18 cellular contexts compared by ENCODE assay signal in genomic region chr3:191238321-191238817, GRCh38. TPM values are rescaled to one million over a fixed set of nuclear protein-coding genes. Genes with fewer than 3 reads are reported as not detected.
DNase-seq lines count a peak whose midpoint lies in the region; ATAC-seq and TF ChIP-seq lines count a peak whose summit lies in the region.
"Had no signal": no experiment of that assay in that cellular context is flagged by ENCODE, and none has a peak within 500 bp of the region (broad histone marks: within the 10 kb centered on the region; RNA-seq: fewer than 3 reads in every experiment).

No MANE protein-coding gene starts in this region.

- H3K9ac ChIP-seq in SK-N-SH (no peak overlapping the region), fibroblast of lung (ENCODE audit: insufficient read depth, low read length) (no peak overlapping the region), skeletal muscle satellite cell (ENCODE audit: low read depth, low read length) (peak overlapping the region; percentile 26)

- CTCF ChIA-PET in SK-N-SH (lab: Yijun Ruan, JAX) = interaction anchor here (1.4 kb wide), 1 partner anchor 1206 kb away, joined by 3 read pairs; no protein-coding TSS in a partner anchor

- TF ChIP-seq POLR2A in esophagus muscularis mucosa (IDR thresholded peaks at IDR 0.05; ENCODE audit: low read depth) = no peak
- TF ChIP-seq POLR2A in esophagus squamous epithelium (IDR thresholded peaks at IDR 0.05) = no peak

- H3K27me3 ChIP-seq in SK-N-SH (ENCODE audit: insufficient read depth) = no peaks in the 10 kb centered on the region
- no peaks in the 10 kb centered on the region for H3K27me3 ChIP-seq in fibroblast of lung (ENCODE audit: control insufficient read depth, insufficient read depth, low read length)
- H3K27me3 ChIP-seq in skeletal muscle satellite cell (ENCODE audit: control insufficient read depth, insufficient read depth, low read length) = no peaks in the 10 kb centered on the region
- no peaks in the 10 kb centered on the region for H3K27me3 ChIP-seq in esophagus muscularis mucosa
- no peaks in the 10 kb centered on the region for H3K27me3 ChIP-seq in esophagus squamous epithelium
- H3K27me3 ChIP-seq: gastrocnemius medialis, upper lobe of left lung had no signal

- WGBS in SK-N-SH (ENCODE audit: low lambda C conversion rate) = 29% methylated on average over 4 of the region's 4 CpGs
- 79% methylated on average over 4 of the region's 4 CpGs for WGBS in esophagus muscularis mucosa
- WGBS in esophagus squamous epithelium, 2 donors = 25 to 45% methylated on average over 4 of the region's 4 CpGs

- no peak overlapping the region for H3K4me2 ChIP-seq in SK-N-SH
- no peak overlapping the region for H3K4me2 ChIP-seq in fibroblast of lung (ENCODE audit: extremely low read depth, insufficient read depth, low read length)
- peak overlapping the region; percentile 20 for H3K4me2 ChIP-seq in skeletal muscle satellite cell (ENCODE audit: low read length)

- peak overlapping the region; percentile 41; the same call in 1 of the 2 replicates for H2AFZ ChIP-seq in SK-N-SH (ENCODE audit: low read depth)
- peak overlapping the region; percentile 65 for H2AFZ ChIP-seq in fibroblast of lung (ENCODE audit: low read length)

- H3F3A ChIP-seq in SK-N-SH (replicated peaks; ENCODE audit: insufficient read depth) = peaks cover 11% of the 10 kb centered on the region

- intact Hi-C loops in esophagus muscularis mucosa (cut with DNase I) (no loop called here), esophagus squamous epithelium (cut with DNase I) (no loop called here)

- H3K9me3 ChIP-seq in SK-N-SH (no peaks in the 10 kb centered on the region), fibroblast of lung (ENCODE audit: control insufficient read depth, insufficient read depth, low read depth, low read length) (no peaks in the 10 kb centered on the region), skeletal muscle satellite cell (replicated peaks; ENCODE audit: low read length) (no peaks in the 10 kb centered on the region), esophagus muscularis mucosa (no peaks in the 10 kb centered on the region), esophagus squamous epithelium (no peaks in the 10 kb centered on the region)
- H3K9me3 ChIP-seq: gastrocnemius medialis, upper lobe of left lung had no signal

- H3K79me2 ChIP-seq in SK-N-SH (ENCODE audit: insufficient read depth) (no peaks in the 10 kb centered on the region), fibroblast of lung (ENCODE audit: control insufficient read depth, insufficient read depth, low read length) (no peaks in the 10 kb centered on the region)

- DNase-seq in SK-N-SH (no peak), RPMI7951 (ENCODE audit: low read depth) (peak; percentile 43), fibroblast of lung (ENCODE audit: low read depth in 2 of 2) (peak; percentile 62 to 64), esophagus muscularis mucosa (ENCODE audit: extremely low spot score) (no peak), esophagus squamous epithelium (lab: John Stamatoyannopoulos, UW) (no peak)
- DNase-seq: activated CD4-positive, alpha-beta T cell treated with anti-CD3 and anti-CD28 coated beads, Interleukin-2, amount 50 U/mL, for 1 hour; gastrocnemius medialis; kidney glomerular epithelial cell; naive thymus-derived CD8-positive, alpha-beta T cell; NCI-H1092; NCI-H524; stimulated activated CD4-positive, alpha-beta T cell treated with anti-CD3 and anti-CD28 coated beads, Interleukin-12 subunit alpha, Interleukin-12 subunit beta, amount 100 ng/mL, for 4 hours; upper lobe of left lung had no signal

- TF ChIP-seq RAD21 in SK-N-SH (IDR thresholded peaks at IDR 0.05; ENCODE audit: low read length) = no peak

- H3K4me3 ChIP-seq in SK-N-SH (ENCODE audit: low read depth in 2 of 2, low read length in 1 of 2) (no peak overlapping the region), fibroblast of lung (replicated peaks in 1 of 4; ENCODE audit: control extremely low read depth in 1 of 4, insufficient read depth in 1 of 4, low read depth in 3 of 4, low read length in 4 of 4) (no peak overlapping the region), skeletal muscle satellite cell (ENCODE audit: low read length) (peak overlapping the region; percentile 26), esophagus muscularis mucosa (no peak overlapping the region), esophagus squamous epithelium (no peak overlapping the region)
- H3K4me3 ChIP-seq: gastrocnemius medialis, upper lobe of left lung had no signal

- peak overlapping the region in 1 of 2 experiments; percentile 10; a peak in 2 of 4 replicates for H3K27ac ChIP-seq in SK-N-SH (ENCODE audit: low read depth in 2 of 2, low read length in 1 of 2)
- H3K27ac ChIP-seq in fibroblast of lung (ENCODE audit: insufficient read depth, low read length) = peak overlapping the region; percentile 39
- H3K27ac ChIP-seq in esophagus muscularis mucosa (replicated peaks in 1 of 4) = no peak overlapping the region
- H3K27ac ChIP-seq in esophagus squamous epithelium = no peak overlapping the region
- H3K27ac ChIP-seq: gastrocnemius medialis, upper lobe of left lung had no signal

- no peaks in the 10 kb centered on the region for H3K9me2 ChIP-seq in SK-N-SH

- TF ChIP-seq CTCF in SK-N-SH (IDR thresholded peaks at IDR 0.05) = no peak
- no peak for TF ChIP-seq CTCF in fibroblast of lung (conservative IDR thresholded peaks at IDR 0.05 in 1 of 2, IDR thresholded peaks at IDR 0.05 in 1 of 2; ENCODE audit: low read depth in 1 of 2, low read length in 2 of 2)
- TF ChIP-seq CTCF in esophagus muscularis mucosa (IDR thresholded peaks at IDR 0.05) = no peak
- TF ChIP-seq CTCF in esophagus squamous epithelium (IDR thresholded peaks at IDR 0.05) = no peak

- TF ChIP-seq EP300 in SK-N-SH (IDR thresholded peaks at IDR 0.05; ENCODE audit: borderline replicate concordance in 1 of 2, low read depth in 1 of 2, low read length in 1 of 2) (no peak), esophagus muscularis mucosa (IDR thresholded peaks at IDR 0.05) (no peak)

- ATAC-seq in SK-N-SH treated with all-trans-retinoic acid at 6 μM for 48 hours (no peak), esophagus mucosa (no peak)
- ATAC-seq: gastrocnemius medialis; naive thymus-derived CD8-positive, alpha-beta T cell had no signal

- POLR2A ChIA-PET in SK-N-SH (lab: Yijun Ruan, JAX) = no interaction called here

- H4K20me1 ChIP-seq in SK-N-SH (ENCODE audit: insufficient read depth) = no peaks in the 10 kb centered on the region
- no peaks in the 10 kb centered on the region for H4K20me1 ChIP-seq in fibroblast of lung (ENCODE audit: control insufficient read depth, extremely low read depth, insufficient read depth, low read length)

- H3K36me3 ChIP-seq in SK-N-SH (replicated peaks in 1 of 2; ENCODE audit: control insufficient read depth in 1 of 2, insufficient read depth in 2 of 2, low read length in 1 of 2) (no peaks in the 10 kb centered on the region), fibroblast of lung (ENCODE audit: control insufficient read depth, insufficient read depth, low read length) (no peaks in the 10 kb centered on the region), skeletal muscle satellite cell (ENCODE audit: insufficient read depth, low read length) (no peaks in the 10 kb centered on the region), esophagus muscularis mucosa (no peaks in the 10 kb centered on the region), esophagus squamous epithelium (no peaks in the 10 kb centered on the region)
- H3K36me3 ChIP-seq: gastrocnemius medialis, upper lobe of left lung had no signal

- peaks cover 0 to 34% of the 10 kb centered on the region in 2 experiments; a peak in 1 of 4 replicates for H3K4me1 ChIP-seq in SK-N-SH (ENCODE audit: control insufficient read depth in 1 of 2, insufficient read depth in 2 of 2, low read depth in 1 of 2, low read length in 1 of 2)
- H3K4me1 ChIP-seq in fibroblast of lung (ENCODE audit: control insufficient read depth, extremely low read depth, insufficient read depth, low read length) = peaks cover 14% of the 10 kb centered on the region
- H3K4me1 ChIP-seq in skeletal muscle satellite cell (ENCODE audit: control insufficient read depth, insufficient read depth, low read length) = peaks cover 48% of the 10 kb centered on the region
- peaks cover 0 to 14% (median 0%) of the 10 kb centered on the region in 4 donors for H3K4me1 ChIP-seq in esophagus muscularis mucosa
- no peaks in the 10 kb centered on the region for H3K4me1 ChIP-seq in esophagus squamous epithelium
- H3K4me1 ChIP-seq: gastrocnemius medialis had no signal

TF ChIP-seq in SK-N-SH, 30 proteins besides CTCF, POLR2A, EP300 and RAD21 (continues in another document):
- TF ChIP-seq, protein P1, sequence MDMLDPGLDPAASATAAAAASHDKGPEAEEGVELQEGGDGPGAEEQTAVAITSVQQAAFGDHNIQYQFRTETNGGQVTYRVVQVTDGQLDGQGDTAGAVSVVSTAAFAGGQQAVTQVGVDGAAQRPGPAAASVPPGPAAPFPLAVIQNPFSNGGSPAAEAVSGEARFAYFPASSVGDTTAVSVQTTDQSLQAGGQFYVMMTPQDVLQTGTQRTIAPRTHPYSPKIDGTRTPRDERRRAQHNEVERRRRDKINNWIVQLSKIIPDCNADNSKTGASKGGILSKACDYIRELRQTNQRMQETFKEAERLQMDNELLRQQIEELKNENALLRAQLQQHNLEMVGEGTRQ (IDR thresholded peaks at IDR 0.05; ENCODE audit: borderline replicate concordance, low read depth, low read length) = no peak
- TF ChIP-seq FOXM1 (IDR thresholded peaks at IDR 0.05; ENCODE audit: low read depth) = no peak
- no peak for TF ChIP-seq RXRA (IDR thresholded peaks at IDR 0.05; ENCODE audit: borderline replicate concordance, low read depth)

TF ChIP-seq in SK-N-SH treated with all-trans-retinoic acid at 6 μM for 48 hours, 23 proteins besides CTCF, POLR2A, EP300 and RAD21 (continues in another document):
- no peak for TF ChIP-seq CSDC2 (CRISPR knock-in tag; IDR thresholded peaks at IDR 0.05)
- no peak for TF ChIP-seq OSR1 (CRISPR knock-in tag; IDR thresholded peaks at IDR 0.05)
- no peak for TF ChIP-seq ZFP3 (CRISPR knock-in tag; IDR thresholded peaks at IDR 0.05)
- no peak for TF ChIP-seq ZFP30 (CRISPR knock-in tag; IDR thresholded peaks at IDR 0.05)
- no peak for TF ChIP-seq PPARA (CRISPR knock-in tag; IDR thresholded peaks at IDR 0.05; ENCODE audit: borderline replicate concordance)
- no peak for TF ChIP-seq ESRRG (CRISPR knock-in tag; IDR thresholded peaks at IDR 0.05)

RNA-seq across cellular contexts. Expression of gene OSTN, which starts 39.3 kb away (rescaled TPM):
- polyA plus RNA-seq in SK-N-SH (2012; rRNA removed) (0.02 TPM in 1 of 2 replicates, not detected in the other), fibroblast of lung (0.34 and 0.99 TPM in 2 replicates)
- polyA plus RNA-seq in SK-N-SH (2012; cell fraction: cytosol; rRNA removed) = 0.01 TPM in 2 replicates
- not detected in 2 replicates for polyA plus RNA-seq in SK-N-SH (2012; cell fraction: nucleus; rRNA removed)
- not detected in 2 replicates for total RNA-seq in RPMI7951 (2014; rRNA removed; shearing (Covaris generic))
- total RNA-seq in fibroblast of lung (2.6 and 31.9 TPM in 2 replicates), esophagus mucosa (not detected), esophagus muscularis mucosa (not detected), esophagus squamous epithelium (not detected)
- 0.29 and 1.1 TPM in 2 replicates for polyA plus RNA-seq in fibroblast of lung (2012)
- not detected in 2 replicates for polyA minus RNA-seq in fibroblast of lung (ENCODE audit: low replicate concordance)
- total RNA-seq in skeletal muscle satellite cell (2012; rRNA removed) = 0.22 and 3.5 TPM in 2 replicates
- total RNA-seq: A673; activated T-helper 2 cell treated with anti-CD3 and anti-CD28 coated beads, Interferon-gamma antibody, Interleukin-2, Interleukin-4, amounts not matched to agents 10 μg/mL and 5 μg/mL and 100 μg/mL, durations not matched to agents 14 hours and 24 hours and 36 hours; naive thymus-derived CD8-positive, alpha-beta T cell; upper lobe of left lung had no signal
- polyA plus RNA-seq: naive thymus-derived CD8-positive, alpha-beta T cell had no signal

Comparison
In these comparisons a context has a peak if more than half of its experiments do, and no peak if none do; other contexts are left out.
1. DNase-seq: peak in RPMI7951 (single experiment) and fibroblast of lung (2 of 2); none in SK-N-SH (single experiment), esophagus muscularis mucosa (single experiment) and esophagus squamous epithelium (single experiment).